Comparison of ENCODE assay signal across 37 cellular contexts in the genomic region with DNA sequence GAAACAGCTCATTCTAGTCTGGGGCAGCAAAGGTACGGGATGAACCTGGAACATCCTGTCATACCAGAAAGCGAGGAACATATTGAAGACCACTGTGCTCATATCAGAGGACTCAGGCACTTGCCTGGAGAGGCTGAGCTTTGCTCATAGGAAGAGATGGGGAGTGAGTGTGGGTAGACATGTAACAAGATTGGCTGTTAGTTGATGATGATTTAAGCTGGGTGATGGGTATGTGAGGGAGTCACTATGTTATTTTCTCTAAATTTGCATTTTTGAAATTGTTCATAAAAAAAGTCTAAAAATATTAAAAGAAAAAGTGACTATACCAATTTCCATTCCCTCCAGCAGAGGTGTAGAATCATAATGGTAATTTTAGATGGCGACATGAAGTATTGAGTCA. TPM values are rescaled to one million over a fixed set of nuclear protein-coding genes. Genes with fewer than 3 reads are reported as not detected.
"Had no signal": no experiment of that assay in that cellular context is flagged by ENCODE, and none has a peak within 500 bp of the region (broad histone marks: within the 10 kb centered on the region; RNA-seq: fewer than 3 reads in every experiment).

No MANE protein-coding gene starts in this region.

- DNase-seq: activated B cell treated with CpG ODN at 0.5 μM for 24 hours; activated CD4-positive, alpha-beta memory T cell treated with anti-CD3 and anti-CD28 coated beads for 36 hours; activated CD4-positive, alpha-beta T cell treated with anti-CD3 and anti-CD28 coated beads for 4 hours; activated CD4-positive, alpha-beta T cell treated with anti-CD3 and anti-CD28 coated beads, Interleukin-2, amount 10 ng/mL, durations not matched to agents 24 days and 14 days; activated CD4-positive, alpha-beta T cell treated with anti-CD3 and anti-CD28 coated beads, Interleukin-2, amount 50 U/mL, for 1 hour; activated CD4-positive, alpha-beta T cell treated with anti-CD3 and anti-CD28 coated beads, Interleukin-2, amount 50 U/mL, for 4 hours; activated CD4-positive, CD25-positive, alpha-beta regulatory T cell treated with anti-CD3 and anti-CD28 coated beads, Interleukin-2, amount 50 U/mL, for 72 hours; activated CD8-positive, alpha-beta memory T cell treated with anti-CD3 and anti-CD28 coated beads, Interleukin-2, amount 50 U/mL, for 4 hours; activated CD8-positive, alpha-beta T cell treated with anti-CD3 and anti-CD28 coated beads for 36 hours; activated effector memory CD4-positive, alpha-beta T cell treated with anti-CD3 and anti-CD28 coated beads, Interleukin-2, amount 50 U/mL, for 16 hours; activated gamma-delta T cell treated with Interleukin-2 at 50 U/mL for 16 hours; activated naive CD4-positive, alpha-beta T cell; activated naive CD4-positive, alpha-beta T cell treated with anti-CD3 and anti-CD28 coated beads for 36 hours; activated naive CD4-positive, alpha-beta T cell treated with anti-CD3 and anti-CD28 coated beads, Interleukin-2, amount 50 U/mL, for 16 hours; activated naive CD8-positive, alpha-beta T cell treated with anti-CD3 and anti-CD28 coated beads for 36 hours; activated T-cell treated with anti-CD3 and anti-CD28 coated beads for 4 hours; activated T-cell treated with anti-CD3 and anti-CD28 coated beads, Interleukin-2, amount 50 U/mL, for 1 hour; activated T-cell treated with anti-CD3 and anti-CD28 coated beads, Interleukin-2, amount 50 U/mL, for 4 hours; activated T-cell treated with anti-CD3 and anti-CD28 coated beads, Interleukin-2, amount 50 U/mL, for 72 hours; adrenal gland; amniotic stem cell; aorta; body of pancreas; brain microvascular endothelial cell; cerebellar nuclear complex; T-helper 2 cell; T-helper 9 cell had no signal

- H3K9me3 ChIP-seq: adrenal gland, body of pancreas had no signal

- H3K9me3 Mint-ChIP-seq: activated B cell treated with CpG ODN at 0.5 μM for 24 hours; activated CD4-positive, alpha-beta memory T cell treated with anti-CD3 and anti-CD28 coated beads for 36 hours; activated CD4-positive, alpha-beta T cell treated with anti-CD3 and anti-CD28 coated beads, Interleukin-2, amount 10 ng/mL, durations not matched to agents 24 days and 14 days; activated CD8-positive, alpha-beta T cell treated with anti-CD3 and anti-CD28 coated beads for 36 hours; activated naive CD4-positive, alpha-beta T cell treated with anti-CD3 and anti-CD28 coated beads for 36 hours; activated naive CD4-positive, alpha-beta T cell treated with anti-CD3 and anti-CD28 coated beads, Interleukin-2, amount 50 U/mL, for 72 hours; activated naive CD8-positive, alpha-beta T cell treated with anti-CD3 and anti-CD28 coated beads for 36 hours; activated T-cell treated with anti-CD3 and anti-CD28 coated beads, Interleukin-2, amount 50 U/mL, for 4 hours; activated T-cell treated with anti-CD3 and anti-CD28 coated beads, Interleukin-2, amount 50 U/mL, for 72 hours; activated T-helper 1 cell treated with anti-CD3 and anti-CD28 coated beads, Interleukin-12 subunit alpha, Interleukin-12 subunit beta, Interleukin-2, Interleukin-4 antibody, amounts not matched to agents 30 ng/mL and 10 ng/mL and 1 ng/mL, durations not matched to agents 14 hours and 24 hours and 36 hours; activated T-helper 17 cell treated with anti-CD3 and anti-CD28 coated beads, Interleukin-2, amount 50 U/mL, for 72 hours; central memory CD8-positive, alpha-beta T cell; T-helper 2 cell treated with Interferon-gamma antibody and Interleukin-4, amounts not matched to agents 5 μg/mL and 100 μg/mL, for 36 hours had no signal

- H3K27me3 ChIP-seq: adrenal gland, body of pancreas, brain microvascular endothelial cell, cardiac muscle cell had no signal

- H3K36me3 ChIP-seq: adrenal gland, brain microvascular endothelial cell, cardiac muscle cell had no signal

- H3K27ac Mint-ChIP-seq: activated B cell treated with CpG ODN at 0.5 μM for 24 hours; activated CD4-positive, alpha-beta memory T cell treated with anti-CD3 and anti-CD28 coated beads for 36 hours; activated CD4-positive, alpha-beta T cell treated with anti-CD3 and anti-CD28 coated beads, Interleukin-2, amount 10 ng/mL, durations not matched to agents 24 days and 14 days; activated CD8-positive, alpha-beta T cell treated with anti-CD3 and anti-CD28 coated beads for 36 hours; activated naive CD4-positive, alpha-beta T cell treated with anti-CD3 and anti-CD28 coated beads for 36 hours; activated naive CD4-positive, alpha-beta T cell treated with anti-CD3 and anti-CD28 coated beads, Interleukin-2, amount 50 U/mL, for 72 hours; activated naive CD8-positive, alpha-beta T cell treated with anti-CD3 and anti-CD28 coated beads for 36 hours; activated T-cell treated with anti-CD3 and anti-CD28 coated beads, Interleukin-2, amount 50 U/mL, for 72 hours; activated T-helper 1 cell treated with anti-CD3 and anti-CD28 coated beads, Interleukin-12 subunit alpha, Interleukin-12 subunit beta, Interleukin-2, Interleukin-4 antibody, amounts not matched to agents 30 ng/mL and 10 ng/mL and 1 ng/mL, durations not matched to agents 14 hours and 24 hours and 36 hours; activated T-helper 17 cell treated with anti-CD3 and anti-CD28 coated beads, Interleukin-2, amount 50 U/mL, for 72 hours; T-helper 2 cell treated with Interferon-gamma antibody and Interleukin-4, amounts not matched to agents 5 μg/mL and 100 μg/mL, for 36 hours had no signal

- ATAC-seq: activated CD8-positive, alpha-beta T cell treated with anti-CD3 and anti-CD28 coated beads for 36 hours; activated naive CD4-positive, alpha-beta T cell treated with anti-CD3 and anti-CD28 coated beads, Interleukin-2, amount 50 U/mL, for 72 hours; activated T-cell treated with anti-CD3 and anti-CD28 coated beads, Interleukin-2, amount 50 U/mL, for 4 hours; activated T-cell treated with anti-CD3 and anti-CD28 coated beads, Interleukin-2, amount 50 U/mL, for 72 hours; activated T-helper 17 cell treated with anti-CD3 and anti-CD28 coated beads, Interleukin-2, amount 50 U/mL, for 72 hours; body of pancreas had no signal

- H3K4me3 Mint-ChIP-seq: activated B cell treated with CpG ODN at 0.5 μM for 24 hours; activated CD4-positive, alpha-beta memory T cell treated with anti-CD3 and anti-CD28 coated beads for 36 hours; activated CD4-positive, alpha-beta T cell treated with anti-CD3 and anti-CD28 coated beads, Interleukin-2, amount 10 ng/mL, durations not matched to agents 24 days and 14 days; activated CD8-positive, alpha-beta T cell treated with anti-CD3 and anti-CD28 coated beads for 36 hours; activated naive CD4-positive, alpha-beta T cell treated with anti-CD3 and anti-CD28 coated beads for 36 hours; activated naive CD8-positive, alpha-beta T cell treated with anti-CD3 and anti-CD28 coated beads for 36 hours; activated T-cell treated with anti-CD3 and anti-CD28 coated beads, Interleukin-2, amount 50 U/mL, for 4 hours; activated T-cell treated with anti-CD3 and anti-CD28 coated beads, Interleukin-2, amount 50 U/mL, for 72 hours; activated T-helper 1 cell treated with anti-CD3 and anti-CD28 coated beads, Interleukin-12 subunit alpha, Interleukin-12 subunit beta, Interleukin-2, Interleukin-4 antibody, amounts not matched to agents 30 ng/mL and 10 ng/mL and 1 ng/mL, durations not matched to agents 14 hours and 24 hours and 36 hours; activated T-helper 17 cell treated with anti-CD3 and anti-CD28 coated beads, Interleukin-2, amount 50 U/mL, for 72 hours; central memory CD8-positive, alpha-beta T cell; T-helper 2 cell treated with Interferon-gamma antibody and Interleukin-4, amounts not matched to agents 5 μg/mL and 100 μg/mL, for 36 hours had no signal

- H3K27me3 Mint-ChIP-seq: activated B cell treated with CpG ODN at 0.5 μM for 24 hours; activated CD4-positive, alpha-beta memory T cell treated with anti-CD3 and anti-CD28 coated beads for 36 hours; activated CD4-positive, alpha-beta T cell treated with anti-CD3 and anti-CD28 coated beads, Interleukin-2, amount 10 ng/mL, durations not matched to agents 24 days and 14 days; activated CD8-positive, alpha-beta T cell treated with anti-CD3 and anti-CD28 coated beads for 36 hours; activated naive CD8-positive, alpha-beta T cell treated with anti-CD3 and anti-CD28 coated beads for 36 hours; activated T-helper 17 cell treated with anti-CD3 and anti-CD28 coated beads, Interleukin-2, amount 50 U/mL, for 72 hours had no signal

- H3K36me3 Mint-ChIP-seq: activated CD4-positive, alpha-beta memory T cell treated with anti-CD3 and anti-CD28 coated beads for 36 hours; activated naive CD4-positive, alpha-beta T cell treated with anti-CD3 and anti-CD28 coated beads, Interleukin-2, amount 50 U/mL, for 72 hours; activated naive CD8-positive, alpha-beta T cell treated with anti-CD3 and anti-CD28 coated beads for 36 hours had no signal

- H3K4me3 ChIP-seq: adrenal gland, body of pancreas, cardiac muscle cell had no signal

- H3K4me1 ChIP-seq: adrenal gland had no signal

- H3K27ac ChIP-seq: adrenal gland, body of pancreas, brain microvascular endothelial cell, cardiac muscle cell, VCaP had no signal

RNA-seq across cellular contexts. Expression of gene BCL2L10, which starts 31.6 kb away (rescaled TPM):
- total RNA-seq: activated CD4-positive, alpha-beta memory T cell treated with anti-CD3 and anti-CD28 coated beads for 36 hours; activated CD4-positive, alpha-beta T cell treated with anti-CD3 and anti-CD28 coated beads, Interleukin-2, amount 10 ng/mL, durations not matched to agents 24 days and 14 days; activated CD8-positive, alpha-beta T cell treated with anti-CD3 and anti-CD28 coated beads for 36 hours; activated naive CD4-positive, alpha-beta T cell treated with anti-CD3 and anti-CD28 coated beads for 36 hours; activated naive CD4-positive, alpha-beta T cell treated with anti-CD3 and anti-CD28 coated beads, Interleukin-2, amount 50 U/mL, for 72 hours; activated naive CD8-positive, alpha-beta T cell treated with anti-CD3 and anti-CD28 coated beads for 36 hours; activated T-helper 1 cell treated with anti-CD3 and anti-CD28 coated beads, Interleukin-12 subunit alpha, Interleukin-12 subunit beta, Interleukin-2, Interleukin-4 antibody, amounts not matched to agents 30 ng/mL and 10 ng/mL and 1 ng/mL, durations not matched to agents 14 hours and 24 hours and 36 hours; activated T-helper 17 cell treated with anti-CD3 and anti-CD28 coated beads, Interleukin-2, amount 50 U/mL, for 72 hours; aorta; astrocyte; chondrocyte; T-helper 1 cell treated with Interleukin-12 subunit alpha and Interleukin-12 subunit beta and Interleukin-4 antibody, amounts not matched to agents 30 ng/mL and 1 ng/mL, for 36 hours had no signal
- polyA plus RNA-seq: aorta, cardiac muscle cell had no signal
